In genomic region chr2:168147858-168148794, GRCh38 we compare ENCODE assay signal across 25 cellular contexts.
"Had no signal": no experiment of that assay in that cellular context is flagged by ENCODE, and none has a peak within 500 bp of the region (broad histone marks: within the 10 kb centered on the region; RNA-seq: fewer than 3 reads in every experiment).

No MANE protein-coding gene starts in this region.

- H3K79me2 ChIP-seq: hepatocyte had no signal

- H3K36me3 ChIP-seq: breast epithelium, left lung, neutrophil, ovary, prostate gland, tibial nerve, WERI-Rb-1 had no signal

- H3K27ac Mint-ChIP-seq: activated CD8-positive, alpha-beta T cell treated with anti-CD3 and anti-CD28 coated beads, Interleukin-2, amount 10 ng/mL, durations not matched to agents 7 days and 5 days; activated naive CD8-positive, alpha-beta T cell; activated T-cell treated with anti-CD3 and anti-CD28 coated beads, Interleukin-2, amount 50 U/mL, for 24 hours; activated T-helper 2 cell treated with anti-CD3 and anti-CD28 coated beads, Interferon-gamma antibody, Interleukin-2, Interleukin-4, amounts not matched to agents 10 μg/mL and 5 μg/mL and 100 μg/mL, durations not matched to agents 14 hours and 24 hours and 36 hours; endodermal cell; mesothelial cell of epicardium; stimulated activated naive CD8-positive, alpha-beta T cell treated with anti-CD3 and anti-CD28 coated beads, Interleukin-15, Interleukin-2, amounts not matched to agents 100 ng/mL and 50 ng/mL, for 24 hours; T-helper 2 cell treated with Interferon-gamma antibody and Interleukin-4, amounts not matched to agents 5 μg/mL and 100 μg/mL, for 36 hours had no signal

- DNase-seq: activated CD4-positive, alpha-beta T cell treated with anti-CD3 and anti-CD28 coated beads, Interleukin-2, amount 50 U/mL, for 1 hour; activated CD4-positive, CD25-positive, alpha-beta regulatory T cell treated with anti-CD3 and anti-CD28 coated beads, Interleukin-2, amount 50 U/mL, for 72 hours; activated CD8-positive, alpha-beta T cell treated with anti-CD3 and anti-CD28 coated beads, Interleukin-2, amount 10 ng/mL, durations not matched to agents 7 days and 5 days; activated naive CD4-positive, alpha-beta T cell; activated T-cell treated with anti-CD3 and anti-CD28 coated beads, Interleukin-2, amount 50 U/mL, for 24 hours; endodermal cell; foreskin keratinocyte; immature natural killer cell; left lung; mammary epithelial cell; naive thymus-derived CD8-positive, alpha-beta T cell; ovary; stimulated activated CD4-positive, alpha-beta T cell treated with anti-CD3 and anti-CD28 coated beads, Interleukin-4, amount 100 ng/mL, for 4 hours; WERI-Rb-1 had no signal

- H3K27me3 Mint-ChIP-seq: activated naive CD8-positive, alpha-beta T cell; activated T-cell treated with anti-CD3 and anti-CD28 coated beads, Interleukin-2, amount 50 U/mL, for 24 hours; naive thymus-derived CD8-positive, alpha-beta T cell; stimulated activated naive CD8-positive, alpha-beta T cell treated with anti-CD3 and anti-CD28 coated beads, Interleukin-15, Interleukin-2, amounts not matched to agents 100 ng/mL and 50 ng/mL, for 24 hours had no signal

- ATAC-seq: activated CD8-positive, alpha-beta T cell treated with anti-CD3 and anti-CD28 coated beads, Interleukin-2, amount 10 ng/mL, durations not matched to agents 7 days and 5 days; foreskin keratinocyte; naive thymus-derived CD8-positive, alpha-beta T cell had no signal

- H3K9me3 ChIP-seq: breast epithelium, left lung, neutrophil, ovary, prostate gland, tibial nerve had no signal

- H3K27ac ChIP-seq: breast epithelium, coronary artery, foreskin keratinocyte, left lung, ovary, prostate gland, WERI-Rb-1 had no signal

- H3K9me3 Mint-ChIP-seq: activated T-cell treated with anti-CD3 and anti-CD28 coated beads, Interleukin-2, amount 50 U/mL, for 24 hours; activated T-helper 2 cell treated with anti-CD3 and anti-CD28 coated beads, Interferon-gamma antibody, Interleukin-2, Interleukin-4, amounts not matched to agents 10 μg/mL and 5 μg/mL and 100 μg/mL, durations not matched to agents 14 hours and 24 hours and 36 hours; endodermal cell; immature natural killer cell; mesothelial cell of epicardium; naive thymus-derived CD8-positive, alpha-beta T cell; stimulated activated naive CD8-positive, alpha-beta T cell treated with anti-CD3 and anti-CD28 coated beads, Interleukin-15, Interleukin-2, amounts not matched to agents 100 ng/mL and 50 ng/mL, for 24 hours; T-helper 2 cell treated with Interferon-gamma antibody and Interleukin-4, amounts not matched to agents 5 μg/mL and 100 μg/mL, for 36 hours had no signal

- H3K27me3 ChIP-seq: breast epithelium, foreskin keratinocyte, hepatocyte, left lung, neutrophil, ovary, tibial nerve had no signal

- H3K4me2 ChIP-seq: hepatocyte had no signal

- H3K4me3 Mint-ChIP-seq: activated CD8-positive, alpha-beta T cell treated with anti-CD3 and anti-CD28 coated beads, Interleukin-2, amount 10 ng/mL, durations not matched to agents 7 days and 5 days; activated naive CD8-positive, alpha-beta T cell; activated T-cell treated with anti-CD3 and anti-CD28 coated beads, Interleukin-2, amount 50 U/mL, for 24 hours; endodermal cell; immature natural killer cell; mesothelial cell of epicardium; naive thymus-derived CD8-positive, alpha-beta T cell; stimulated activated naive CD8-positive, alpha-beta T cell treated with anti-CD3 and anti-CD28 coated beads, Interleukin-15, Interleukin-2, amounts not matched to agents 100 ng/mL and 50 ng/mL, for 24 hours; T-helper 2 cell treated with Interferon-gamma antibody and Interleukin-4, amounts not matched to agents 5 μg/mL and 100 μg/mL, for 36 hours had no signal

- H3K4me1 ChIP-seq: breast epithelium, foreskin keratinocyte, prostate gland had no signal

- H3K4me3 ChIP-seq: breast epithelium, coronary artery, hepatocyte, left lung, ovary, prostate gland, tibial nerve had no signal

- H2AFZ ChIP-seq: hepatocyte had no signal
